Comparison of ENCODE assay signal across 27 cellular contexts in the genomic region with DNA sequence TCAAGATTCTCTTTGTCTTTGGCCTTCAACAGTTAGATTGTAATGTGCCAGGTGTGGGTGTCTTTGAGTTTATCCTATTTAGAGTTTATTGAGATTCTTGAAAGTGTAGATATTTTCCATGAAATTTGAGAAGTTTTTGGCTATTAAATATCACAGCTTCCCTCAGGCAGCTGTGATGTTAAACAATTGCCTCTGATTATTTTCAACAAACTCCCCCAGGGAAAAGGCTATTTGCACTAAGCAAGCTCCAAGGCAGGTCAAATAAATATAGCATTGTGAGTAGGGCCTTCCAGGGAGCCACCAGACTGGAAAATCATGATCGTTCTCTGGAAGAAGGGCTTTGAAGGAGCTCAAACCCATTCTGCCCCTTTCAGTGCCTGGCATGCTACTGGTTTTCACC.
DNase-seq lines count a peak whose midpoint lies in the region; ATAC-seq, FAIRE-seq and TF ChIP-seq lines count a peak whose summit lies in the region.
"Had no signal": no experiment of that assay in that cellular context is flagged by ENCODE, and none has a peak within 500 bp of the region (broad histone marks: within the 10 kb centered on the region; RNA-seq: fewer than 3 reads in every experiment).

No MANE protein-coding gene starts in this region.

- H3K4me3 ChIP-seq in HEK293 (ENCODE audit: low read depth, low read length) (no peak overlapping the region), GM12878 (no peak overlapping the region), smooth muscle cell (no peak overlapping the region)
- H3K4me3 ChIP-seq: A549; BLaER1 treated with 17β-estradiol and CSF1 and Interleukin-3, amounts not matched to agents 10 nM and 100 nM; GM23338 had no signal

- H3K27ac ChIP-seq in HEK293 (ENCODE audit: extremely low read depth, low read depth, low read length) (no peak overlapping the region), GM12878 (ENCODE audit: control insufficient read depth, insufficient read depth) (no peak overlapping the region), smooth muscle cell (ENCODE audit: low read depth) (no peak overlapping the region)
- H3K27ac ChIP-seq: A549; BLaER1 treated with 17β-estradiol and CSF1 and Interleukin-3, amounts not matched to agents 10 nM and 100 nM had no signal

- RAD21 ChIA-PET in GM12878 (lab: Charles Lee; ENCODE audit: unreplicated experiment) = no interaction called here

- POLR2A ChIA-PET in HEK293 (lab: Yijun Ruan, JAX) = no interaction called here
- POLR2A ChIA-PET in GM12878 (lab: Charles Lee) = no interaction called here

- H3K4me2 ChIP-seq in GM12878 (ENCODE audit: control insufficient read depth, insufficient read depth) (no peak overlapping the region), smooth muscle cell (no peak overlapping the region)
- H3K4me2 ChIP-seq: A549; BLaER1 treated with 17β-estradiol and CSF1 and Interleukin-3, amounts not matched to agents 10 nM and 100 nM; GM23338 had no signal

- no peak for ATAC-seq in GM12878
- no peak for ATAC-seq in HG03469 (IDR thresholded peaks at IDR 0.05; ENCODE audit: unreplicated experiment)
- ATAC-seq: A549, GM23338, HCT116 had no signal

- no peak for TF ChIP-seq EP300 in GM12878 (IDR thresholded peaks at IDR 0.05; ENCODE audit: borderline replicate concordance in 1 of 2, control insufficient read depth in 1 of 2, low read depth in 2 of 2, low read length in 2 of 2)

- WGBS in GM12878 (ENCODE audit: insufficient coverage, insufficient replicate concordance, low lambda C conversion rate, missing lambda C conversion rate) = 100% methylated on average over 1 of the region's 1 CpG
- 100% methylated on average over 1 of the region's 1 CpG for WGBS in smooth muscle cell (ENCODE audit: low lambda C conversion rate)

- no peak for FAIRE-seq in GM12878 (lab: Jason Lieb, UNC)
- FAIRE-seq: A549, D721Med, GM12891, GM18507 had no signal

- H2AFZ ChIP-seq in GM12878 (ENCODE audit: control insufficient read depth, low read depth, low read length) (no peak overlapping the region), smooth muscle cell (ENCODE audit: low read depth) (no peak overlapping the region)
- H2AFZ ChIP-seq: GM23338 had no signal

- no peaks in the 10 kb centered on the region for H3K27me3 Mint-ChIP-seq in osteocyte (ENCODE audit: unreplicated experiment)
- H3K27me3 Mint-ChIP-seq: CD4-positive, alpha-beta T cell; CD8-positive, alpha-beta memory T cell had no signal

- H3K79me2 ChIP-seq in GM12878 (ENCODE audit: control insufficient read depth, insufficient read depth, low read length) (no peaks in the 10 kb centered on the region), smooth muscle cell (ENCODE audit: low read depth) (no peaks in the 10 kb centered on the region)

- in situ Hi-C loops in GM12878 (cut with MboI) = no loop called here

- no peak for TF ChIP-seq POLR2A in GM12878 (IDR thresholded peaks at IDR 0.05; ENCODE audit: low read depth, low read length)

- H3K36me3 ChIP-seq in HEK293 (ENCODE audit: control insufficient read depth in 2 of 2, insufficient read depth in 1 of 2, low read length in 2 of 2) = peaks cover 0 to 14% of the 10 kb centered on the region in 2 experiments; a peak in 1 of 3 replicates
- H3K36me3 ChIP-seq in GM12878 (ENCODE audit: control insufficient read depth in 2 of 2, insufficient read depth in 2 of 2, low read length in 1 of 2) = peaks cover 0 to 2% of the 10 kb centered on the region in 2 experiments; a peak in 1 of 4 replicates
- no peaks in the 10 kb centered on the region for H3K36me3 ChIP-seq in smooth muscle cell (ENCODE audit: low read depth)

- H4K20me1 ChIP-seq in GM12878 (ENCODE audit: control insufficient read depth, insufficient read depth) (no peaks in the 10 kb centered on the region), smooth muscle cell (ENCODE audit: low read depth) (no peaks in the 10 kb centered on the region)

- H3K9me3 ChIP-seq in HEK293 (ENCODE audit: control insufficient read depth, insufficient read depth, low read depth, low read length) (no peaks in the 10 kb centered on the region), GM12878 (replicated peaks; ENCODE audit: control insufficient read depth, insufficient read depth, low read length) (peaks cover 2% of the 10 kb centered on the region; the same call in 2 of the 3 replicates), smooth muscle cell (replicated peaks; ENCODE audit: low read depth) (no peaks in the 10 kb centered on the region)
- H3K9me3 ChIP-seq: BE2C had no signal

- peaks cover 18% of the 10 kb centered on the region for H3K4me1 Mint-ChIP-seq in osteocyte (ENCODE audit: unreplicated experiment)

- peak; percentile 21 for DNase-seq in NCI-H2171 treated with DMSO at 0.1 percent for 48 hours (lab: John Stamatoyannopoulos, UW)
- DNase-seq in NCI-H2171 (lab: John Stamatoyannopoulos, UW) = no peak
- DNase-seq in GM12878 (ENCODE audit: low read depth, low spot score) = no peak
- peak; percentile 10 for DNase-seq in osteocyte (ENCODE audit: extremely low spot score, unreplicated experiment)
- no peak for DNase-seq in smooth muscle cell (lab: John Stamatoyannopoulos, UW; ENCODE audit: unreplicated experiment)
- DNase-seq: 8988T; ACHN; AML-193; BE2C; CD4-positive, alpha-beta T cell; CD8-positive, alpha-beta memory T cell; DMS 273 treated with DMSO at 0.1 percent for 48 hours; DMS79; EL; GDM1; H9; HFFc6 had no signal

- BruUV-seq in GM12878 (replicated peaks; lab: Mats Ljungman, UMichigan) = no TSS peak

- no peak for TF ChIP-seq RAD21 in GM12878 (IDR thresholded peaks at IDR 0.05; ENCODE audit: insufficient read depth, low read depth, low read length)

- H3K9me3 Mint-ChIP-seq in osteocyte (ENCODE audit: unreplicated experiment) = peaks cover 11% of the 10 kb centered on the region
- H3K9me3 Mint-ChIP-seq: CD4-positive, alpha-beta T cell had no signal

- intact Hi-C loops in GM12878 (cut with micrococcal nuclease; ENCODE audit: unreplicated experiment) = no loop called here

- peaks cover 16% of the 10 kb centered on the region for H3K36me3 Mint-ChIP-seq in osteocyte (ENCODE audit: unreplicated experiment)

- H3F3A ChIP-seq in smooth muscle cell (ENCODE audit: low read depth) = no peaks in the 10 kb centered on the region

- H3K4me1 ChIP-seq in HEK293 (ENCODE audit: control insufficient read depth, insufficient read depth, low read length) (peaks cover 2% of the 10 kb centered on the region; the same call in 1 of the 2 replicates), GM12878 (ENCODE audit: control insufficient read depth, insufficient read depth, low read length) (no peaks in the 10 kb centered on the region), smooth muscle cell (ENCODE audit: low read depth) (no peaks in the 10 kb centered on the region)
- H3K4me1 ChIP-seq: A549 had no signal

- no peak overlapping the region for H3K4me3 Mint-ChIP-seq in osteocyte (ENCODE audit: unreplicated experiment)
- H3K4me3 Mint-ChIP-seq: CD14-positive monocyte; CD4-positive, alpha-beta T cell; CD8-positive, alpha-beta memory T cell; GM23338; H9; HFFc6 had no signal

- H3K9ac ChIP-seq in GM12878 (ENCODE audit: control insufficient read depth, insufficient read depth, low read length) (no peak overlapping the region), smooth muscle cell (ENCODE audit: low read depth) (no peak overlapping the region)
- H3K9ac ChIP-seq: BLaER1 treated with 17β-estradiol and CSF1 and Interleukin-3, amounts not matched to agents 10 nM and 100 nM had no signal

- H3K27me3 ChIP-seq in GM12878 (replicated peaks in 1 of 2; ENCODE audit: control insufficient read depth in 2 of 2, insufficient read depth in 2 of 2, low read length in 1 of 2) (no peaks in the 10 kb centered on the region), smooth muscle cell (ENCODE audit: low read depth) (no peaks in the 10 kb centered on the region)
- H3K27me3 ChIP-seq: BE2C; BLaER1 treated with 17β-estradiol and CSF1 and Interleukin-3, amounts not matched to agents 10 nM and 100 nM had no signal

- CTCF ChIA-PET in HEK293 (lab: Yijun Ruan, JAX) (no interaction called here), GM12878 (lab: Yijun Ruan, JAX) (interaction anchor here (0.6 kb wide), 1 partner anchor 157 kb away, joined by 3 read pairs; no protein-coding TSS in a partner anchor)

- SMC1A ChIA-PET in GM12878 (lab: Charles Lee; ENCODE audit: uncharacterized antibody, unreplicated experiment) = no interaction called here

- TF ChIP-seq CTCF in HEK293 (tag by site-specific recombination; IDR thresholded peaks at IDR 0.05) (no peak), GM12878 (IDR thresholded peaks at IDR 0.05 in 2 of 3, conservative IDR thresholded peaks at IDR 0.05 in 1 of 3; ENCODE audit: control insufficient read depth in 2 of 3, extremely low read depth in 1 of 3, insufficient read depth in 1 of 3, low read depth in 3 of 3, low read length in 3 of 3) (no peak), osteocyte (IDR thresholded peaks at IDR 0.05) (no peak), smooth muscle cell (IDR thresholded peaks at IDR 0.05; ENCODE audit: borderline replicate concordance, insufficient read depth, poor library complexity, severe bottlenecking) (no peak)

- no peak overlapping the region for H3K27ac Mint-ChIP-seq in osteocyte (ENCODE audit: unreplicated experiment)
- H3K27ac Mint-ChIP-seq: CD14-positive monocyte; CD4-positive, alpha-beta T cell; CD8-positive, alpha-beta memory T cell; GM23338; H9; HFFc6 had no signal

TF ChIP-seq in HEK293, 187 proteins besides CTCF, POLR2A, EP300 and RAD21 (continues in another document):
- TF ChIP-seq SETDB1 (IDR thresholded peaks at IDR 0.05; ENCODE audit: insufficient read length, low read length) = peak; percentile 84

TF ChIP-seq in GM12878, 131 proteins besides CTCF, POLR2A, EP300 and RAD21 (continues in another document):
- TF ChIP-seq, protein P1, sequence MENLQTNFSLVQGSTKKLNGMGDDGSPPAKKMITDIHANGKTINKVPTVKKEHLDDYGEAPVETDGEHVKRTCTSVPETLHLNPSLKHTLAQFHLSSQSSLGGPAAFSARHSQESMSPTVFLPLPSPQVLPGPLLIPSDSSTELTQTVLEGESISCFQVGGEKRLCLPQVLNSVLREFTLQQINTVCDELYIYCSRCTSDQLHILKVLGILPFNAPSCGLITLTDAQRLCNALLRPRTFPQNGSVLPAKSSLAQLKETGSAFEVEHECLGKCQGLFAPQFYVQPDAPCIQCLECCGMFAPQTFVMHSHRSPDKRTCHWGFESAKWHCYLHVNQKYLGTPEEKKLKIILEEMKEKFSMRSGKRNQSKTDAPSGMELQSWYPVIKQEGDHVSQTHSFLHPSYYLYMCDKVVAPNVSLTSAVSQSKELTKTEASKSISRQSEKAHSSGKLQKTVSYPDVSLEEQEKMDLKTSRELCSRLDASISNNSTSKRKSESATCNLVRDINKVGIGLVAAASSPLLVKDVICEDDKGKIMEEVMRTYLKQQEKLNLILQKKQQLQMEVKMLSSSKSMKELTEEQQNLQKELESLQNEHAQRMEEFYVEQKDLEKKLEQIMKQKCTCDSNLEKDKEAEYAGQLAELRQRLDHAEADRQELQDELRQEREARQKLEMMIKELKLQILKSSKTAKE (IDR thresholded peaks at IDR 0.05; ENCODE audit: low read depth, poor library complexity, severe bottlenecking) = no peak
- no peak for TF ChIP-seq CREB1 (IDR thresholded peaks at IDR 0.05; ENCODE audit: low read depth)
- no peak for TF ChIP-seq HCFC1 (IDR thresholded peaks at IDR 0.05; ENCODE audit: low read length)

Comparison
In these comparisons a context has a peak if more than half of its experiments do, and no peak if none do; other contexts are left out.
1. DNase-seq: peak in NCI-H2171 treated with DMSO at 0.1 percent for 48 hours (single experiment) and osteocyte (single experiment); none in NCI-H2171 (single experiment), GM12878 (single experiment) and smooth muscle cell (single experiment).